8 cellular contexts compared by ENCODE assay signal in genomic region chr11:34926101-34926830, GRCh38. TPM values are rescaled to one million over a fixed set of nuclear protein-coding genes. Genes with fewer than 3 reads are reported as not detected.
DNase-seq lines count a peak whose midpoint lies in the region; ATAC-seq and TF ChIP-seq lines count a peak whose summit lies in the region.

No MANE protein-coding gene starts in this region.

- H3K4me3 ChIP-seq in ACC112 (ENCODE audit: low read depth, low read length): no peak overlapping the region
- no peak overlapping the region for H3K4me3 ChIP-seq in sigmoid colon

- TF ChIP-seq POLR2A in sigmoid colon (IDR thresholded peaks at IDR 0.05): no peak

- TF ChIP-seq CTCF in VCaP (conservative IDR thresholded peaks at IDR 0.05) (peak; percentile 79), sigmoid colon (IDR thresholded peaks at IDR 0.05) (peak; percentile 43 to 70 (median 60))

- H2AFZ ChIP-seq in ACC112 (ENCODE audit: low read length, unreplicated experiment): no peak overlapping the region

- TF ChIP-seq EP300 in sigmoid colon (IDR thresholded peaks at IDR 0.05): no peak

- no peak for ATAC-seq in GM19324 (IDR thresholded peaks at IDR 0.05; ENCODE audit: low FRiP score, unreplicated experiment)

- WGBS in sigmoid colon, 2 donors: 2 to 11% methylated on average over 2 of the region's 2 CpGs

- H3K4me1 ChIP-seq in ACC112 (ENCODE audit: control insufficient read depth, insufficient read depth, low read length, unreplicated experiment) (peaks cover 17% of the 10 kb centered on the region), sigmoid colon (peaks cover 0 to 63% (median 49%) of the 10 kb centered on the region in 4 donors)

- H3K27ac ChIP-seq in ACC112 (ENCODE audit: low read depth, low read length): peak overlapping the region; percentile 25
- H3K27ac ChIP-seq in VCaP: peak overlapping the region; percentile 1; the same call in 1 of the 2 replicates
- H3K27ac ChIP-seq in sigmoid colon: no peak overlapping the region

- intact Hi-C loops in sigmoid colon (cut with DNase I): loop anchor here (1.0 to 10.0 kb wide), 4 partner anchors 309 to 559 kb away; no protein-coding TSS in a partner anchor

- no peaks in the 10 kb centered on the region for H3K27me3 ChIP-seq in ACC112 (ENCODE audit: insufficient read depth, low read length)
- H3K27me3 ChIP-seq in sigmoid colon: no peaks in the 10 kb centered on the region

- peak; percentile 18 for DNase-seq in GM04503 (ENCODE audit: low read depth)
- DNase-seq in NCI-H1694 (lab: John Stamatoyannopoulos, UW): peak; percentile 7
- DNase-seq in germinal center (ENCODE audit: low spot score): peak; percentile 10
- DNase-seq in sigmoid colon: no peak
- no peak for DNase-seq in iPS-NIHi7 (ENCODE audit: extremely low spot score)

- H3K36me3 ChIP-seq in ACC112 (ENCODE audit: insufficient read depth, low read length): no peaks in the 10 kb centered on the region; the same call in 1 of the 2 replicates
- no peaks in the 10 kb centered on the region for H3K36me3 ChIP-seq in sigmoid colon

- peaks cover 90% of the 10 kb centered on the region for H3K79me2 ChIP-seq in ACC112 (ENCODE audit: control insufficient read depth, insufficient read depth, low read length, unreplicated experiment)

- H3K9me3 ChIP-seq in sigmoid colon: no peaks in the 10 kb centered on the region

RNA-seq across cellular contexts. Expression of gene PDHX, which starts 9.8 kb away (rescaled TPM):
- total RNA-seq in sigmoid colon: 10 to 100 TPM; 27.7 to 32.8 (median 31.0) TPM
- 10 to 100 TPM; 22.2 to 41.4 (median 26.3) TPM for polyA plus RNA-seq in sigmoid colon

RNA-seq across cellular contexts. Expression of gene APIP, which starts 10.1 kb away (rescaled TPM):
- total RNA-seq in sigmoid colon: 10 to 100 TPM; 33.0 to 43.9 (median 41.5) TPM
- 10 to 100 TPM; 50.5 to 68.5 (median 51.1) TPM for polyA plus RNA-seq in sigmoid colon

Comparison
In these comparisons a context has a peak if more than half of its experiments do, and no peak if none do; other contexts are left out.
1. H3K27ac ChIP-seq: peak in ACC112 (single experiment) and VCaP (single experiment); none in sigmoid colon (0 of 4).
2. DNase-seq: peak in GM04503 (single experiment), NCI-H1694 (single experiment) and germinal center (single experiment); none in sigmoid colon (single experiment) and iPS-NIHi7 (single experiment).